Comparison of ENCODE assay signal across 26 cellular contexts in genomic region chr10:127186846-127187245, GRCh38. TPM values are rescaled to one million over a fixed set of nuclear protein-coding genes. Genes with fewer than 3 reads are reported as not detected.
"Had no signal": no experiment of that assay in that cellular context is flagged by ENCODE, and none has a peak within 500 bp of the region (broad histone marks: within the 10 kb centered on the region; RNA-seq: fewer than 3 reads in every experiment).

No MANE protein-coding gene starts in this region.

- H3K36me3 ChIP-seq: brain microvascular endothelial cell had no signal

- H3K27me3 ChIP-seq: brain microvascular endothelial cell had no signal

- H3K27ac ChIP-seq: brain microvascular endothelial cell, KMS-11, SK-N-MC had no signal

- H3K9ac ChIP-seq: KMS-11 had no signal

- H3K4me2 ChIP-seq: KMS-11 had no signal

- DNase-seq: activated CD4-positive, alpha-beta T cell treated with anti-CD3 and anti-CD28 coated beads for 48 hours; activated CD4-positive, alpha-beta T cell treated with anti-CD3 and anti-CD28 coated beads, Interleukin-2, amount 50 U/mL, for 4 hours; activated CD8-positive, alpha-beta memory T cell treated with anti-CD3 and anti-CD28 coated beads, Interleukin-2, amount 10 ng/mL, durations not matched to agents 7 days and 5 days; activated gamma-delta T cell; activated naive CD4-positive, alpha-beta T cell treated with anti-CD3 and anti-CD28 coated beads, Interleukin-2, amount 10 ng/mL, durations not matched to agents 7 days and 5 days; activated naive CD8-positive, alpha-beta T cell treated with anti-CD3 and anti-CD28 coated beads for 36 hours; activated T-cell treated with anti-CD3 and anti-CD28 coated beads, Interleukin-2, amount 50 U/mL, for 4 hours; brain microvascular endothelial cell; cerebellar nuclear complex; MM.1S; NCI-H1105; NCI-H1436; NCI-H1694 treated with DMSO at 0.1 percent for 48 hours; NCI-H2029 treated with DMSO at 0.1 percent for 48 hours; NCI-H345; NCI-H510A; NCI-H526 treated with DMSO at 0.1 percent for 48 hours; NCI-H82; RPMI8226; SW 1271 had no signal

- H3K4me3 ChIP-seq: SK-N-MC had no signal

RNA-seq across cellular contexts. Expression of gene INSYN2A, which starts 9.5 kb away (rescaled TPM):
- total RNA-seq: activated CD8-positive, alpha-beta memory T cell treated with anti-CD3 and anti-CD28 coated beads, Interleukin-2, amount 10 ng/mL, durations not matched to agents 7 days and 5 days; activated naive CD8-positive, alpha-beta T cell treated with anti-CD3 and anti-CD28 coated beads for 36 hours; activated T-cell treated with anti-CD3 and anti-CD28 coated beads, Interleukin-2, amount 50 U/mL, for 4 hours; activated T-helper 17 cell treated with anti-CD3 and anti-CD28 coated beads, Interleukin-2, amount 50 U/mL, for 72 hours; OCI-LY7; Right ventricle myocardium inferior; T-helper 1 cell treated with Interleukin-12 subunit alpha and Interleukin-12 subunit beta and Interleukin-4 antibody, amounts not matched to agents 30 ng/mL and 1 ng/mL, for 36 hours had no signal
